In the genomic region with DNA sequence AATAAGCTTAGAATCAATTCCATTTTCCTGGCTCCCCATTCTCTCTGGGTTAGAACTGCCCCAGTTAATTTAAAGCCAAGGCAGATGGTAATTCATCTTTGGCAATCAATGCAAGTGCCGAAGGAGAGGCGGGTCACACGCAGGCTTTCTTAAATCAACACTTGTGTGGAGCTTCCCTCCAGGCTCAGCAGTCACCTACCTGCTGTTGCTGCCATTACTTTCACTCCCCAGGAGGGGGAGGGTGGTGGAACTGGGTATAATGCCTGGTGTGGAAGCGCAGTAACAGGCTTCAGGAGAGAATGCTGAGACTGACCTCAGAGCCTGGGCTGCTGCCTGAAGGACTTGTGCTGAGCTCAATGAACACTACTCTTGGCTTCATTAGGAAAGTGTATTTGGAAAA, we compare ENCODE assay signal across 9 cellular contexts. TPM values are rescaled to one million over a fixed set of nuclear protein-coding genes. Genes with fewer than 3 reads are reported as not detected.
DNase-seq lines count a peak whose midpoint lies in the region; ATAC-seq and FAIRE-seq lines count a peak whose summit lies in the region.
"Had no signal": no experiment of that assay in that cellular context is flagged by ENCODE, and none has a peak within 500 bp of the region (broad histone marks: within the 10 kb centered on the region; RNA-seq: fewer than 3 reads in every experiment).

No MANE protein-coding gene starts in this region.

- WGBS in iPS DF 6.9 (ENCODE audit: insufficient coverage, insufficient read length) = no CpG with 5 or more reads among the region's 4 CpGs

- DNase-seq in SK-MEL-5 (ENCODE audit: low read depth, low spot score) (peak; percentile 55), iPS DF 6.9 (ENCODE audit: low read depth, low spot score) (peak; percentile 31), EL (no peak), CD1c-positive myeloid dendritic cell (ENCODE audit: extremely low spot score) (no peak), urothelium cell line (ENCODE audit: low spot score) (no peak)
- DNase-seq in central memory CD4-positive, alpha-beta T cell = no peak
- DNase-seq: NCI-H187 treated with DMSO at 0.1 percent for 48 hours had no signal

- H3K9me3 ChIP-seq in BLaER1 (no peaks in the 10 kb centered on the region), iPS DF 6.9 (ENCODE audit: control insufficient read depth, insufficient read depth, low read length) (no peaks in the 10 kb centered on the region)

- H3K4me1 ChIP-seq in BLaER1 (peaks cover 15% of the 10 kb centered on the region), iPS DF 6.9 (ENCODE audit: control insufficient read depth, insufficient read depth, low read length) (peaks cover 1% of the 10 kb centered on the region; the same call in 1 of the 2 replicates)

- H3K27me3 ChIP-seq in BLaER1 (no peaks in the 10 kb centered on the region), iPS DF 6.9 (ENCODE audit: control insufficient read depth, insufficient read depth, low read length) (no peaks in the 10 kb centered on the region)

- peak; percentile 60 for ATAC-seq in HG02678 (IDR thresholded peaks at IDR 0.05; ENCODE audit: unreplicated experiment)

- H3K4me3 ChIP-seq in BLaER1 = no peak overlapping the region
- H3K4me3 ChIP-seq in iPS DF 6.9 (ENCODE audit: low read length) = no peak overlapping the region

- no peaks in the 10 kb centered on the region for H4K20me1 ChIP-seq in BLaER1

- H3K27ac ChIP-seq in BLaER1 (no peak overlapping the region), iPS DF 6.9 (ENCODE audit: low read length) (no peak overlapping the region)

- FAIRE-seq in urothelium cell line (lab: Jason Lieb, UNC) = no peak

- no peak overlapping the region for H3K9ac ChIP-seq in BLaER1

- in situ Hi-C loops in SK-MEL-5 (cut with HindIII; ENCODE audit: low pct_unique_long_range_greater_than_20kb, low sequenced_read_pairs) = no loop called here

- no peaks in the 10 kb centered on the region for H3K36me3 ChIP-seq in BLaER1
- H3K36me3 ChIP-seq in iPS DF 6.9 (ENCODE audit: control insufficient read depth, insufficient read depth, low read length) = no peaks in the 10 kb centered on the region

- peak overlapping the region; percentile 34 for H3K4me2 ChIP-seq in BLaER1

RNA-seq across cellular contexts. Expression of a gene that starts 19.2 kb away (rescaled TPM):
- total RNA-seq in SK-MEL-5 (2014; rRNA removed; shearing (Covaris generic)) = 0.16 and 0.18 TPM in 2 replicates
- 0.20 TPM in 1 of 2 replicates, not detected in the other for polyA plus RNA-seq in SK-MEL-5 (2015; cell fraction: cytosol; rRNA removed)
- polyA plus RNA-seq in SK-MEL-5 (2015; cell fraction: nucleus; rRNA removed) = not detected in 2 replicates

Comparison
In these comparisons a context has a peak if more than half of its experiments do, and no peak if none do; other contexts are left out.
1. DNase-seq: peak in SK-MEL-5 (single experiment) and iPS DF 6.9 (single experiment); none in EL (single experiment), CD1c-positive myeloid dendritic cell (single experiment), central memory CD4-positive, alpha-beta T cell (single experiment) and urothelium cell line (single experiment).